In the genomic region with DNA sequence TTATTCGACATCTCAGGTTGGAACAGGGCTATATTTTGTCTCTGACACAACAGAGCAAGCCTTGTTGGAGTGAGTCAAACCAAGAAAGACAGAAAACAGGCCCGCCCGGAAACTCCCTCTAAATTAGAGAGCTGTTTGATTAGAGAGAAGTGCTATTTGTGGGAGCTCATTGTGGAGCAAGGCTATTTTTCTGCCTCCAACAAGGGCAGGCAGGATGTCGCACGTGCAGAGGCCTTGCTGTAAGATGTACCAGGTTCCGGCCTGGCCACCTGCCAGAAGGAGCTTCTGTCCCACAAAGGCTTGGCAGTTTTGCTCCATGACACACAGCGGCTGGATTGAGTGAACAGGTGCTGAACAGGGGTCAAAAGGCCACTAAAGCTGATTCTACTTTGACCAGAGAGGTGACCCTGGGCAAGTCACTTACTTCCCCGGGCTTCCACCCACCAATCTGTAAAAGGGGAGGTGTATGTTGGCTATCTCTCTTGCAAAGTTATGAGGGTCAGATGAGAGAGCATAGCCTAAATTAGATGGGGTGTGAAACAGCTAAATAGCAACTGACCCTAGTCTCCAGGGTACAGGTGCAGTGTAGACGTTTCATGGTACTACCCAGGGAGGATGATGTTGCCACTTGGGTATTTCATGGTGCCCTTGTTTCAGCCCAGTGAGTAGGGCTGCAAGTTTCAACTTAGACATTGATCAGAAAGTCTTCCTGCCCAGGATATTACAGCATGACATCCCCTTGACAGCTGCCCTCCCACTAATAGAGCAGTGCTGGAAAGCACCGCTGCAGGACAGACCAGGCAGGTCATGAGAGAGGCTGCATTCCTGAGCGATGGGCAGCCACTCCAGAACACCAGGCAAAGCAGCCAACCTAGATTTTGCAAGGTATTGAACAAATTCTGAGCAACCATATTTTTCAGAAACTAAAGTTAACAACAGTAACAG, we compare ENCODE assay signal across 14 cellular contexts.
DNase-seq lines count a peak whose midpoint lies in the region; ATAC-seq and TF ChIP-seq lines count a peak whose summit lies in the region.
"Had no signal": no experiment of that assay in that cellular context is flagged by ENCODE, and none has a peak within 500 bp of the region (broad histone marks: within the 10 kb centered on the region; RNA-seq: fewer than 3 reads in every experiment).

No MANE protein-coding gene starts in this region.

- H3K36me3 Mint-ChIP-seq in activated CD4-positive, alpha-beta T cell treated with anti-CD3 and anti-CD28 coated beads, Interleukin-2, amount 10 ng/mL, durations not matched to agents 7 days and 5 days (ENCODE audit: low read depth): no peaks in the 10 kb centered on the region

- H3K4me1 ChIP-seq in hepatocyte (ENCODE audit: insufficient read depth): peaks cover 14% of the 10 kb centered on the region

- TF ChIP-seq CTCF in fibroblast of the aortic adventitia (IDR thresholded peaks at IDR 0.05; ENCODE audit: insufficient read depth, low read length): no peak
- TF ChIP-seq CTCF in hepatocyte (IDR thresholded peaks at IDR 0.05; ENCODE audit: poor library complexity): no peak

- no peaks in the 10 kb centered on the region for H4K20me1 ChIP-seq in hepatocyte (ENCODE audit: insufficient read depth, poor library complexity, severe bottlenecking)

- peaks cover 3% of the 10 kb centered on the region for H3K4me1 Mint-ChIP-seq in activated CD4-positive, alpha-beta T cell treated with anti-CD3 and anti-CD28 coated beads, Interleukin-2, amount 10 ng/mL, durations not matched to agents 7 days and 5 days

- no peaks in the 10 kb centered on the region for H3K9me3 ChIP-seq in hepatocyte (ENCODE audit: low read depth)

- H3K27ac ChIP-seq in hepatocyte: no peak overlapping the region

- WGBS in hepatocyte (ENCODE audit: low lambda C conversion rate, missing lambda C conversion rate): 83% methylated on average over 11 of the region's 11 CpGs

- H3K4me3 Mint-ChIP-seq in activated CD4-positive, alpha-beta T cell treated with anti-CD3 and anti-CD28 coated beads, Interleukin-2, amount 10 ng/mL, durations not matched to agents 7 days and 5 days: no peak overlapping the region
- H3K4me3 Mint-ChIP-seq: activated T-cell treated with anti-CD3 and anti-CD28 coated beads, Interleukin-2, amount 50 U/mL, for 72 hours; CD4-positive, alpha-beta T cell; dendritic cell treated with granulocyte-macrophage colony-stimulating factor and Interleukin-4, amounts not matched to agents 40 ng/mL and 50 ng/mL, for 4 days had no signal

- H3K36me3 ChIP-seq in hepatocyte (replicated peaks; ENCODE audit: insufficient read depth, low read depth): no peaks in the 10 kb centered on the region

- peaks cover 4% of the 10 kb centered on the region for H3K27me3 Mint-ChIP-seq in activated CD4-positive, alpha-beta T cell treated with anti-CD3 and anti-CD28 coated beads, Interleukin-2, amount 10 ng/mL, durations not matched to agents 7 days and 5 days

- no peaks in the 10 kb centered on the region for H3K9me3 Mint-ChIP-seq in activated CD4-positive, alpha-beta T cell treated with anti-CD3 and anti-CD28 coated beads, Interleukin-2, amount 10 ng/mL, durations not matched to agents 7 days and 5 days
- H3K9me3 Mint-ChIP-seq: CD4-positive, alpha-beta T cell; dendritic cell treated with granulocyte-macrophage colony-stimulating factor and Interleukin-4, amounts not matched to agents 40 ng/mL and 50 ng/mL, for 4 days had no signal

- peak; percentile 10 for DNase-seq in fibroblast of the aortic adventitia (ENCODE audit: low read depth)
- no peak for DNase-seq in hepatocyte (ENCODE audit: low spot score)
- DNase-seq in activated CD4-positive, alpha-beta T cell treated with anti-CD3 and anti-CD28 coated beads, Interleukin-2, amount 10 ng/mL, durations not matched to agents 7 days and 5 days: no peak
- no peak for DNase-seq in NCI-H2196 (lab: John Stamatoyannopoulos, UW; ENCODE audit: unreplicated experiment)
- DNase-seq: activated T-cell treated with anti-CD3 and anti-CD28 coated beads, Interleukin-2, amount 50 U/mL, for 72 hours; CD4-positive, alpha-beta T cell; kidney; MV-4-11; SW 1271 had no signal

- H3K4me3 ChIP-seq in fibroblast of the aortic adventitia (ENCODE audit: low read depth, low read length) (no peak overlapping the region), hepatocyte (no peak overlapping the region)

- POLR2A ChIA-PET in activated CD4-positive, alpha-beta T cell treated with anti-CD3 and anti-CD28 coated beads, Interleukin-2, amount 10 ng/mL, durations not matched to agents 7 days and 5 days (lab: Charles Lee): no interaction called here

- no peaks in the 10 kb centered on the region for H3K79me2 ChIP-seq in hepatocyte

- ATAC-seq in GM18502 (IDR thresholded peaks at IDR 0.05; ENCODE audit: poor library complexity, unreplicated experiment) (peak; percentile 75), GM21360 (IDR thresholded peaks at IDR 0.05; ENCODE audit: unreplicated experiment) (peak; percentile 70), HG03342 (IDR thresholded peaks at IDR 0.05; ENCODE audit: unreplicated experiment) (peak; percentile 72), GM21528 (IDR thresholded peaks at IDR 0.05; ENCODE audit: low FRiP score, unreplicated experiment) (no peak)

- CTCF ChIA-PET in activated CD4-positive, alpha-beta T cell treated with anti-CD3 and anti-CD28 coated beads, Interleukin-2, amount 10 ng/mL, durations not matched to agents 7 days and 5 days (lab: Charles Lee): no interaction called here

- no peak overlapping the region for H3K27ac Mint-ChIP-seq in activated CD4-positive, alpha-beta T cell treated with anti-CD3 and anti-CD28 coated beads, Interleukin-2, amount 10 ng/mL, durations not matched to agents 7 days and 5 days
- H3K27ac Mint-ChIP-seq: activated T-cell treated with anti-CD3 and anti-CD28 coated beads, Interleukin-2, amount 50 U/mL, for 72 hours; CD4-positive, alpha-beta T cell; dendritic cell treated with granulocyte-macrophage colony-stimulating factor and Interleukin-4, amounts not matched to agents 40 ng/mL and 50 ng/mL, for 4 days had no signal

- H3K9me2 ChIP-seq in hepatocyte (replicated peaks; ENCODE audit: insufficient read depth): no peaks in the 10 kb centered on the region

- no peaks in the 10 kb centered on the region for H3K27me3 ChIP-seq in hepatocyte

- no peak overlapping the region for H2AFZ ChIP-seq in hepatocyte

- no peak overlapping the region for H3K4me2 ChIP-seq in hepatocyte
